1 cellular context compared by ENCODE assay signal in genomic region chr1:1077396-1077795, GRCh38. TPM values are rescaled to one million over a fixed set of nuclear protein-coding genes. Genes with fewer than 3 reads are reported as not detected.
"Had no signal": no experiment of that assay in that cellular context is flagged by ENCODE, and none has a peak within 500 bp of the region (broad histone marks: within the 10 kb centered on the region; RNA-seq: fewer than 3 reads in every experiment).

No MANE protein-coding gene starts in this region.

RNA-seq across cellular contexts. Expression of gene RNF223, which starts 3.3 kb away (rescaled TPM):
- polyA plus RNA-seq: GM12878 had no signal
